1 cellular context compared by ENCODE assay signal in the genomic region with DNA sequence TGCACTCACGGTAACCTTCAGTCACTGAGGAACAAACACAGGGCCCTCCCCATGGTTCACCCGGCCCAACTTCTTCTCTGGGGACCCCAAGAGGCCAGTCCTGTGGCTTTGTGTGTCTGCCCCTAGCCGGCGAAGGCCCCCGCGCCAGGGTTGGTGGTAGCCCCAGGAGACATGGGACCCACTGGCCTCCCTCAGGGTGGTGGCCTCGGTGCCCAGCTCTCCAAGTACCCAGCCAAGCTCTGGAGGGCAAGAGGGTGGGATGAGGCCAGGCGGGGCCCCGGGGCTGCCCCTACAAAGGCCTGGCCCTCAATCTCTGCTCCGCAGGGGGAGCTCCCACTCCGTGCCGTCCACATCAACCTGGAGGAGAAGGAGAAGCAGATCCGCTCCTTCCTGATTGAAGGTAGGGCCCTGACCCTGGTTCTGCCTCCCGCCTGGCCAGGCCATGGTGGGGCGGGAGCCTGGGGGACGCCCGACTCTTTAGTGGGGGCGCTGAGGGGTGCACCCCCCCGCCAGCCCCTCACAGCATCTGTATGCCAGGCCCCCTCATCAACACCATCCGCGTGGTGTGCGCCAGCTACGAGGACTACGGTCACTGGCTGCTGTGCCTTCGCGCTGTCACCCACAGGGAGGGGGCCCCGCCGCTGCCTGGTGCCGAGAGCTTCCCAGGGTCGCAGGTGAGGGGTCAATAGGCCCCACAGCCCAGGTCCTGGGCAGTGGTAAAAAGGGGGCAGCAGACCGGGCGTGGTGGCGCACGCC.
TF ChIP-seq lines count a peak whose summit lies in the region.

No MANE protein-coding gene starts in this region.

TF ChIP-seq in SK-N-SH, 30 proteins besides CTCF, POLR2A, EP300 and RAD21 (continued from another document):
- TF ChIP-seq MEF2A (IDR thresholded peaks at IDR 0.05; ENCODE audit: borderline replicate concordance, low read depth) (no peak), NRF1 (IDR thresholded peaks at IDR 0.05; ENCODE audit: low read depth, low read length) (no peak)
